In genomic region chr3:72174043-72174442, GRCh38 we compare ENCODE assay signal across 1 cellular context.
TF ChIP-seq lines count a peak whose summit lies in the region.

No MANE protein-coding gene starts in this region.

TF ChIP-seq in HepG2, 621 proteins besides CTCF, POLR2A, EP300 and RAD21 (continued from another document):
- no peak for TF ChIP-seq ATF4 (CRISPR knock-in tag; IDR thresholded peaks at IDR 0.05)
- TF ChIP-seq ZNF343 (CRISPR knock-in tag; IDR thresholded peaks at IDR 0.05), result no peak
- TF ChIP-seq ZNF124 (CRISPR knock-in tag; IDR thresholded peaks at IDR 0.05), result no peak
- no peak for TF ChIP-seq PREB (CRISPR knock-in tag; IDR thresholded peaks at IDR 0.05)
- TF ChIP-seq SALL1 (CRISPR knock-in tag; IDR thresholded peaks at IDR 0.05), result no peak
- no peak for TF ChIP-seq NFKBIZ (CRISPR knock-in tag; IDR thresholded peaks at IDR 0.05)
- no peak for TF ChIP-seq PITX1 (CRISPR knock-in tag; IDR thresholded peaks at IDR 0.05)
- TF ChIP-seq PHF8 (CRISPR knock-in tag; IDR thresholded peaks at IDR 0.05), result no peak
- TF ChIP-seq, protein P1, sequence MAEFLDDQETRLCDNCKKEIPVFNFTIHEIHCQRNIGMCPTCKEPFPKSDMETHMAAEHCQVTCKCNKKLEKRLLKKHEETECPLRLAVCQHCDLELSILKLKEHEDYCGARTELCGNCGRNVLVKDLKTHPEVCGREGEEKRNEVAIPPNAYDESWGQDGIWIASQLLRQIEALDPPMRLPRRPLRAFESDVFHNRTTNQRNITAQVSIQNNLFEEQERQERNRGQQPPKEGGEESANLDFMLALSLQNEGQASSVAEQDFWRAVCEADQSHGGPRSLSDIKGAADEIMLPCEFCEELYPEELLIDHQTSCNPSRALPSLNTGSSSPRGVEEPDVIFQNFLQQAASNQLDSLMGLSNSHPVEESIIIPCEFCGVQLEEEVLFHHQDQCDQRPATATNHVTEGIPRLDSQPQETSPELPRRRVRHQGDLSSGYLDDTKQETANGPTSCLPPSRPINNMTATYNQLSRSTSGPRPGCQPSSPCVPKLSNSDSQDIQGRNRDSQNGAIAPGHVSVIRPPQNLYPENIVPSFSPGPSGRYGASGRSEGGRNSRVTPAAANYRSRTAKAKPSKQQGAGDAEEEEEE (CRISPR knock-in tag; IDR thresholded peaks at IDR 0.05; ENCODE audit: borderline replicate concordance), result no peak
- TF ChIP-seq TBL1XR1 (IDR thresholded peaks at IDR 0.05; ENCODE audit: borderline replicate concordance, low read length, partially characterized antibody), result no peak
- TF ChIP-seq ZNF510 (CRISPR knock-in tag; IDR thresholded peaks at IDR 0.05; ENCODE audit: low read depth), result no peak
- TF ChIP-seq, protein P2, sequence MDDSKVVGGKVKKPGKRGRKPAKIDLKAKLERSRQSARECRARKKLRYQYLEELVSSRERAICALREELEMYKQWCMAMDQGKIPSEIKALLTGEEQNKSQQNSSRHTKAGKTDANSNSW (CRISPR knock-in tag; IDR thresholded peaks at IDR 0.05; ENCODE audit: borderline replicate concordance), result no peak
- no peak for TF ChIP-seq JUN (CRISPR knock-in tag; IDR thresholded peaks at IDR 0.05)
- TF ChIP-seq MAFK (conservative IDR thresholded peaks at IDR 0.05 in 1 of 2, IDR thresholded peaks at IDR 0.05 in 1 of 2; ENCODE audit: low read length in 2 of 2), result no peak
- no peak for TF ChIP-seq GZF1 (CRISPR knock-in tag; IDR thresholded peaks at IDR 0.05)
- no peak for TF ChIP-seq ZNF282 (IDR thresholded peaks at IDR 0.05; ENCODE audit: partially characterized antibody)
- no peak for TF ChIP-seq ZZZ3 (CRISPR knock-in tag; IDR thresholded peaks at IDR 0.05; ENCODE audit: borderline replicate concordance)
TF ChIP-seq in HepG2: peak in this region for 0.
